27 cellular contexts compared by ENCODE assay signal in the genomic region with DNA sequence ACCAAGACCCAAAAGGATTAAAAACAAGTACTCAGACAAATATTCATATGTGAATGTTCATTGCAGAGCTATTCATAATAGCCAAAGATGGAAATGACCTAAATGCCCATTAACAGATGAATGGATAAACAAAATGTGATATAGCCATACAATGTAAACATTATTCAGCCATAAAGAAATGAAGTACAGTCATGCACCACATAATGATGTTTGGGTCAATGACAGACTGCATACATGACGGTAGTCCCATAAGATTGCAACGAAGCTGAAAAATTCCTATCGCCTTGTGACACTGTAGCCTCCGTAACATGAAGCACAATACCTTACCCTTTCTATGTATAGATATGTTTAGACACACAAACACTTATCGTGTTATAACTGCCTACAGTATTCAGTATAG.
"Had no signal": no experiment of that assay in that cellular context is flagged by ENCODE, and none has a peak within 500 bp of the region (broad histone marks: within the 10 kb centered on the region; RNA-seq: fewer than 3 reads in every experiment).

No MANE protein-coding gene starts in this region.

- H3K4me1 ChIP-seq: pancreas, prostate gland, stomach, testis, upper lobe of right lung, uterus had no signal

- FAIRE-seq: pancreas had no signal

- H3K36me3 ChIP-seq: pancreas, prostate gland, thyroid gland, transverse colon, upper lobe of right lung, uterus had no signal

- H3K27me3 Mint-ChIP-seq: natural killer cell treated with Interleukin-12 subunit alpha and Interleukin-12 subunit beta and Interleukin-15 and Interleukin-18, amount 100 ng/mL, for 72 hours had no signal

- H3K27me3 ChIP-seq: pancreas, stomach, testis, thyroid gland, transverse colon, upper lobe of right lung, uterus had no signal

- DNase-seq: hypothalamus; immature natural killer cell; mesendoderm; naive thymus-derived CD4-positive, alpha-beta T cell; nucleus accumbens; pancreas; posterior cingulate gyrus; retina; right cardiac atrium; stimulated activated CD4-positive, alpha-beta T cell treated with anti-CD3 and anti-CD28 coated beads, Interleukin-12 subunit alpha, Interleukin-12 subunit beta, amount 100 ng/mL, for 4 hours; stimulated activated CD4-positive, alpha-beta T cell treated with anti-CD3 and anti-CD28 coated beads, Interleukin-15, amount 100 ng/mL, for 24 hours; stimulated activated CD4-positive, alpha-beta T cell treated with anti-CD3 and anti-CD28 coated beads, Interleukin-2, amount 100 ng/mL, for 24 hours; stimulated activated CD4-positive, alpha-beta T cell treated with anti-CD3 and anti-CD28 coated beads, Interleukin-4, amount 100 ng/mL, for 1 hour; stimulated activated naive B cell treated with anti-CD40 and anti-IgM and Interleukin-4, amounts not matched to agents 10 μg/mL and 1 μg/mL and 100 μg/mL, for 72 hours; stimulated activated naive CD8-positive, alpha-beta T cell treated with anti-CD3 and anti-CD28 coated beads, Interleukin-15, Interleukin-2, amounts not matched to agents 100 U/mL and 50 U/mL, for 24 hours; stomach; testis; thyroid gland; transverse colon; upper lobe of right lung; uterus had no signal

- H3K4me1 Mint-ChIP-seq: immature natural killer cell; naive thymus-derived CD4-positive, alpha-beta T cell; stimulated activated naive B cell treated with anti-CD40 and anti-IgM and Interleukin-4, amounts not matched to agents 10 μg/mL and 1 μg/mL and 100 μg/mL, for 72 hours had no signal

- H3K27ac Mint-ChIP-seq: immature natural killer cell; mesothelial cell of epicardium; naive thymus-derived CD4-positive, alpha-beta T cell; natural killer cell treated with Interleukin-12 subunit alpha and Interleukin-12 subunit beta and Interleukin-15 and Interleukin-18, amount 100 ng/mL, for 72 hours; stimulated activated naive B cell treated with anti-CD40 and anti-IgM and Interleukin-4, amounts not matched to agents 10 μg/mL and 1 μg/mL and 100 μg/mL, for 72 hours had no signal

- H3K9me3 ChIP-seq: pancreas, prostate gland, testis, thyroid gland, transverse colon, upper lobe of right lung, uterus had no signal

- H3K4me3 Mint-ChIP-seq: immature natural killer cell; mesothelial cell of epicardium; naive thymus-derived CD4-positive, alpha-beta T cell; natural killer cell treated with Interleukin-12 subunit alpha and Interleukin-12 subunit beta and Interleukin-15 and Interleukin-18, amount 100 ng/mL, for 72 hours; stimulated activated naive B cell treated with anti-CD40 and anti-IgM and Interleukin-4, amounts not matched to agents 10 μg/mL and 1 μg/mL and 100 μg/mL, for 72 hours had no signal

- H3K4me3 ChIP-seq: lung, pancreas, prostate gland, skin epidermis, stomach, testis, thyroid gland, transverse colon, upper lobe of right lung, uterus had no signal

- H3K9me3 Mint-ChIP-seq: natural killer cell treated with Interleukin-12 subunit alpha and Interleukin-12 subunit beta and Interleukin-15 and Interleukin-18, amount 100 ng/mL, for 72 hours had no signal

- H3K27ac ChIP-seq: prostate gland, skin epidermis, stomach, testis, transverse colon, upper lobe of right lung, uterus had no signal

- ATAC-seq: naive thymus-derived CD4-positive, alpha-beta T cell; natural killer cell treated with Interleukin-12 subunit alpha and Interleukin-12 subunit beta and Interleukin-15 and Interleukin-18, amount 100 ng/mL, for 72 hours; right cardiac atrium; sciatic nerve; stimulated activated naive B cell treated with anti-CD40 and anti-IgM and Interleukin-4, amounts not matched to agents 10 μg/mL and 1 μg/mL and 100 μg/mL, for 72 hours; stimulated activated naive CD8-positive, alpha-beta T cell treated with anti-CD3 and anti-CD28 coated beads, Interleukin-15, Interleukin-2, amounts not matched to agents 100 U/mL and 50 U/mL, for 24 hours; upper lobe of right lung had no signal
